Comparison of ENCODE assay signal across 9 cellular contexts in genomic region chr11:73313652-73314051, GRCh38. TPM values are rescaled to one million over a fixed set of nuclear protein-coding genes. Genes with fewer than 3 reads are reported as not detected.
DNase-seq lines count a peak whose midpoint lies in the region; ATAC-seq and TF ChIP-seq lines count a peak whose summit lies in the region.
"Had no signal": no experiment of that assay in that cellular context is flagged by ENCODE, and none has a peak within 500 bp of the region (broad histone marks: within the 10 kb centered on the region; RNA-seq: fewer than 3 reads in every experiment).

No MANE protein-coding gene starts in this region.

- no peak overlapping the region for H3K18ac ChIP-seq in mesendoderm (ENCODE audit: low read length)

- H3K27me3 ChIP-seq in brain microvascular endothelial cell (replicated peaks): no peaks in the 10 kb centered on the region
- no peaks in the 10 kb centered on the region for H3K27me3 ChIP-seq in mesendoderm (ENCODE audit: insufficient read depth, low read length, poor library complexity)
- H3K27me3 ChIP-seq in transverse colon: peaks cover 6% of the 10 kb centered on the region

- no peak for ATAC-seq in HG03521 (IDR thresholded peaks at IDR 0.05; ENCODE audit: unreplicated experiment)

- H3K4me3 ChIP-seq in brain microvascular endothelial cell (ENCODE audit: low read depth, low read length): no peak overlapping the region
- H3K4me3 ChIP-seq in mesendoderm (ENCODE audit: low read length): no peak overlapping the region
- H3K4me3 ChIP-seq in transverse colon: peak overlapping the region in 1 of 4 donors; percentile 62

- H3K23ac ChIP-seq in mesendoderm (ENCODE audit: low read length): peak overlapping the region; percentile 68

- TF ChIP-seq CTCF in brain microvascular endothelial cell (IDR thresholded peaks at IDR 0.05; ENCODE audit: low read depth, low read length, missing control alignments): no peak
- no peak for TF ChIP-seq CTCF in transverse colon (IDR thresholded peaks at IDR 0.05)

- intact Hi-C loops in transverse colon (cut with DNase I; ENCODE audit: low total_unique reads): no loop called here

- H3K9me3 ChIP-seq in transverse colon: no peaks in the 10 kb centered on the region

- in situ Hi-C loops in brain microvascular endothelial cell (cut with HindIII; ENCODE audit: low pct_ligation_motif_present, low sequenced_read_pairs): no loop called here
- in situ Hi-C loops in transverse colon (cut with MboI; ENCODE audit: low pct_ligation_motif_present in 1 of 4, low pct_unique_long_range_greater_than_20kb in 1 of 4, low sequenced_read_pairs in 3 of 4): no loop called here

- no peak overlapping the region for H3K9ac ChIP-seq in mesendoderm (ENCODE audit: low read length)

- no peak overlapping the region for H3K4ac ChIP-seq in mesendoderm (ENCODE audit: low read depth, low read length)

- H2BK120ac ChIP-seq in mesendoderm (ENCODE audit: low read depth, low read length): no peak overlapping the region

- no peak overlapping the region for H2BK15ac ChIP-seq in mesendoderm (replicated peaks; ENCODE audit: low read depth)

- H3K4me1 ChIP-seq in mesendoderm (ENCODE audit: control insufficient read depth, low read depth, low read length) (peaks cover 13% of the 10 kb centered on the region), transverse colon (peaks cover 19 to 87% (median 56%) of the 10 kb centered on the region in 4 donors)

- no peak for TF ChIP-seq POLR2A in transverse colon (IDR thresholded peaks at IDR 0.05)

- no peak overlapping the region for H2BK5ac ChIP-seq in mesendoderm (ENCODE audit: low read length)

- no peak for TF ChIP-seq EP300 in transverse colon (IDR thresholded peaks at IDR 0.05; ENCODE audit: low read depth)

- H4K8ac ChIP-seq in mesendoderm (ENCODE audit: low read depth, low read length): no peak overlapping the region

- no peak overlapping the region for H3K4me2 ChIP-seq in mesendoderm (ENCODE audit: low read length)

- H3K56ac ChIP-seq in mesendoderm (ENCODE audit: low read length): peak overlapping the region; percentile 57

- H2AK5ac ChIP-seq in mesendoderm (ENCODE audit: low read length): peak overlapping the region; percentile 24

- peak overlapping the region; percentile 85 for H3K27ac ChIP-seq in brain microvascular endothelial cell
- no peak overlapping the region for H3K27ac ChIP-seq in mesendoderm (ENCODE audit: low read depth, low read length)
- H3K27ac ChIP-seq in transverse colon: peak overlapping the region; percentile 95 to 99 (median 95)

- H3K36me3 ChIP-seq in brain microvascular endothelial cell (replicated peaks) (peaks cover 2% of the 10 kb centered on the region), mesendoderm (ENCODE audit: control insufficient read depth, insufficient read depth, low read length) (no peaks in the 10 kb centered on the region), transverse colon (no peaks in the 10 kb centered on the region)

- no peak overlapping the region for H4K5ac ChIP-seq in mesendoderm (ENCODE audit: low read length)

- H3K79me1 ChIP-seq in mesendoderm (ENCODE audit: low read length): peaks cover 17% of the 10 kb centered on the region

- peak; percentile 20 for DNase-seq in SKM-1 treated with dmso at 0.1 percent for 144 hours (lab: John Stamatoyannopoulos, UW; ENCODE audit: unreplicated experiment)
- DNase-seq in SKM-1 (lab: John Stamatoyannopoulos, UW; ENCODE audit: unreplicated experiment): no peak
- no peak for DNase-seq in brain microvascular endothelial cell
- DNase-seq in mesendoderm: no peak
- no peak for DNase-seq in transverse colon
- no peak for DNase-seq in inferior parietal cortex (ENCODE audit: extremely low spot score)
- DNase-seq in NCI-H774 (lab: John Stamatoyannopoulos, UW): no peak
- DNase-seq: NCI-H187 had no signal

- H3K79me2 ChIP-seq in mesendoderm (ENCODE audit: control insufficient read depth, insufficient read depth, low read length): peaks cover 3% of the 10 kb centered on the region

- no CpG with 5 or more reads among the region's 1 CpG for WGBS in mesendoderm (ENCODE audit: extremely low coverage, insufficient coverage, low lambda C conversion rate)
- WGBS in transverse colon (ENCODE audit: low coverage in 1 of 2), 2 donors: 60% methylated on average over 1 of the region's 1 CpG; no CpG with 5 or more reads in 1 of the 2 donors

RNA-seq across cellular contexts. Expression of gene ARHGEF17, which starts 5.6 kb away (rescaled TPM):
- 5.9 TPM for polyA plus RNA-seq in mesendoderm (2013, experiment 1 of 2)
- 5.8 TPM for polyA plus RNA-seq in mesendoderm (2013, experiment 2 of 2)
- total RNA-seq in transverse colon: 10 to 100 TPM; 12.0 to 44.9 (median 27.1) TPM

RNA-seq across cellular contexts. Expression of gene P2RY6, which starts 41.5 kb away (rescaled TPM):
- 0.03 TPM for polyA plus RNA-seq in mesendoderm (2013, experiment 1 of 2)
- polyA plus RNA-seq in mesendoderm (2013, experiment 2 of 2): 0.07 TPM
- total RNA-seq in transverse colon: 1 to 10 TPM in 3 of 4 donors, not detected in 1; 1.1 to 1.6 (median 1.4) TPM
